ENCODE assay signal across 1 cellular context in the genomic region with DNA sequence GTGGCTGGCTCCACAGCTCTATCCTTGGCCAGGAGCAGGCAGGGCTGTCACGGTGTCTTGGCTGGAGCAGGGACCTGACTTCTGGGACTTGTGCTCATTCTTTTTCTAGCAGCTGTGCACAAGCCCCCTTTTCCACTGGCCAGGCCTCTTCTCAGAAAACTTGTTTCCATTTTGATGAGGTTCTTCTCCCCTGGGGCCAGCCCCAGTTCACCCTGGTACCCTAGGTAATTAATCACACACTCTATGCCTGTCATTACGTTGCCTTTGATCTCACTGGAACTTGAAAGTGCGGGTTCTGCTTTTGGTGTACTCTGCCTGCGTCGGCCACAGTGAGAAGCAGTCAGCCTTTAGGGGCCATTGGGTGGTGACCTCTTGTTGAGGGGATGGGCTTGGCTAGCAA.
A peak's percentile ranks its signal among the peaks of the same experiment; 100 is the strongest.
TF ChIP-seq lines count a peak whose summit lies in the region.

No MANE protein-coding gene starts in this region.

TF ChIP-seq in GM12878, 131 proteins besides CTCF, POLR2A, EP300 and RAD21 (continued from another document and continues in another):
- TF ChIP-seq, protein P1, sequence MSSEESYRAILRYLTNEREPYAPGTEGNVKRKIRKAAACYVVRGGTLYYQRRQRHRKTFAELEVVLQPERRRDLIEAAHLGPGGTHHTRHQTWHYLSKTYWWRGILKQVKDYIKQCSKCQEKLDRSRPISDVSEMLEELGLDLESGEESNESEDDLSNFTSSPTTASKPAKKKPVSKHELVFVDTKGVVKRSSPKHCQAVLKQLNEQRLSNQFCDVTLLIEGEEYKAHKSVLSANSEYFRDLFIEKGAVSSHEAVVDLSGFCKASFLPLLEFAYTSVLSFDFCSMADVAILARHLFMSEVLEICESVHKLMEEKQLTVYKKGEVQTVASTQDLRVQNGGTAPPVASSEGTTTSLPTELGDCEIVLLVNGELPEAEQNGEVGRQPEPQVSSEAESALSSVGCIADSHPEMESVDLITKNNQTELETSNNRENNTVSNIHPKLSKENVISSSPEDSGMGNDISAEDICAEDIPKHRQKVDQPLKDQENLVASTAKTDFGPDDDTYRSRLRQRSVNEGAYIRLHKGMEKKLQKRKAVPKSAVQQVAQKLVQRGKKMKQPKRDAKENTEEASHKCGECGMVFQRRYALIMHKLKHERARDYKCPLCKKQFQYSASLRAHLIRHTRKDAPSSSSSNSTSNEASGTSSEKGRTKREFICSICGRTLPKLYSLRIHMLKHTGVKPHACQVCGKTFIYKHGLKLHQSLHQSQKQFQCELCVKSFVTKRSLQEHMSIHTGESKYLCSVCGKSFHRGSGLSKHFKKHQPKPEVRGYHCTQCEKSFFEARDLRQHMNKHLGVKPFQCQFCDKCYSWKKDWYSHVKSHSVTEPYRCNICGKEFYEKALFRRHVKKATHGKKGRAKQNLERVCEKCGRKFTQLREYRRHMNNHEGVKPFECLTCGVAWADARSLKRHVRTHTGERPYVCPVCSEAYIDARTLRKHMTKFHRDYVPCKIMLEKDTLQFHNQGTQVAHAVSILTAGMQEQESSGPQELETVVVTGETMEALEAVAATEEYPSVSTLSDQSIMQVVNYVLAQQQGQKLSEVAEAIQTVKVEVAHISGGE (CRISPR knock-in tag; IDR thresholded peaks at IDR 0.05) = no peak
- no peak for TF ChIP-seq ZNF274 (IDR thresholded peaks at IDR 0.05; ENCODE audit: insufficient read depth, insufficient read length)
- TF ChIP-seq HDGF (IDR thresholded peaks at IDR 0.05) = no peak
- TF ChIP-seq, protein P2, sequence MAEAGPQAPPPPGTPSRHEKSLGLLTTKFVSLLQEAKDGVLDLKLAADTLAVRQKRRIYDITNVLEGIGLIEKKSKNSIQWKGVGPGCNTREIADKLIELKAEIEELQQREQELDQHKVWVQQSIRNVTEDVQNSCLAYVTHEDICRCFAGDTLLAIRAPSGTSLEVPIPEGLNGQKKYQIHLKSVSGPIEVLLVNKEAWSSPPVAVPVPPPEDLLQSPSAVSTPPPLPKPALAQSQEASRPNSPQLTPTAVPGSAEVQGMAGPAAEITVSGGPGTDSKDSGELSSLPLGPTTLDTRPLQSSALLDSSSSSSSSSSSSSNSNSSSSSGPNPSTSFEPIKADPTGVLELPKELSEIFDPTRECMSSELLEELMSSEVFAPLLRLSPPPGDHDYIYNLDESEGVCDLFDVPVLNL (IDR thresholded peaks at IDR 0.05; ENCODE audit: low read depth, low read length) = no peak
- no peak for TF ChIP-seq SREBF1 (IDR thresholded peaks at IDR 0.05; ENCODE audit: low read length)
- TF ChIP-seq CBFB (IDR thresholded peaks at IDR 0.05; ENCODE audit: low read depth) = no peak
- peak; percentile 89 for TF ChIP-seq BCL11A (IDR thresholded peaks at IDR 0.05; ENCODE audit: low read depth, low read length)
- no peak for TF ChIP-seq EZH2 (IDR thresholded peaks at IDR 0.05; ENCODE audit: borderline replicate concordance, control insufficient read depth, low read depth, low read length)
- TF ChIP-seq, protein P3, sequence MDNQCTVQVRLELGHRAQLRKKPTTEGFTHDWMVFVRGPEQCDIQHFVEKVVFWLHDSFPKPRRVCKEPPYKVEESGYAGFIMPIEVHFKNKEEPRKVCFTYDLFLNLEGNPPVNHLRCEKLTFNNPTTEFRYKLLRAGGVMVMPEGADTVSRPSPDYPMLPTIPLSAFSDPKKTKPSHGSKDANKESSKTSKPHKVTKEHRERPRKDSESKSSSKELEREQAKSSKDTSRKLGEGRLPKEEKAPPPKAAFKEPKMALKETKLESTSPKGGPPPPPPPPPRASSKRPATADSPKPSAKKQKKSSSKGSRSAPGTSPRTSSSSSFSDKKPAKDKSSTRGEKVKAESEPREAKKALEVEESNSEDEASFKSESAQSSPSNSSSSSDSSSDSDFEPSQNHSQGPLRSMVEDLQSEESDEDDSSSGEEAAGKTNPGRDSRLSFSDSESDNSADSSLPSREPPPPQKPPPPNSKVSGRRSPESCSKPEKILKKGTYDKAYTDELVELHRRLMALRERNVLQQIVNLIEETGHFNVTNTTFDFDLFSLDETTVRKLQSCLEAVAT (IDR thresholded peaks at IDR 0.05) = 0 out of 2 replicates have a peak, but pooled peaks have one; percentile 42
- no peak for TF ChIP-seq MEF2A (IDR thresholded peaks at IDR 0.05; ENCODE audit: insufficient read depth, low read depth, low read length)
- no peak for TF ChIP-seq GABPA (IDR thresholded peaks at IDR 0.05; ENCODE audit: low read depth)
- TF ChIP-seq POLR2AphosphoS2 (IDR thresholded peaks at IDR 0.05; ENCODE audit: low read depth, low read length) = no peak
- TF ChIP-seq, protein P4, sequence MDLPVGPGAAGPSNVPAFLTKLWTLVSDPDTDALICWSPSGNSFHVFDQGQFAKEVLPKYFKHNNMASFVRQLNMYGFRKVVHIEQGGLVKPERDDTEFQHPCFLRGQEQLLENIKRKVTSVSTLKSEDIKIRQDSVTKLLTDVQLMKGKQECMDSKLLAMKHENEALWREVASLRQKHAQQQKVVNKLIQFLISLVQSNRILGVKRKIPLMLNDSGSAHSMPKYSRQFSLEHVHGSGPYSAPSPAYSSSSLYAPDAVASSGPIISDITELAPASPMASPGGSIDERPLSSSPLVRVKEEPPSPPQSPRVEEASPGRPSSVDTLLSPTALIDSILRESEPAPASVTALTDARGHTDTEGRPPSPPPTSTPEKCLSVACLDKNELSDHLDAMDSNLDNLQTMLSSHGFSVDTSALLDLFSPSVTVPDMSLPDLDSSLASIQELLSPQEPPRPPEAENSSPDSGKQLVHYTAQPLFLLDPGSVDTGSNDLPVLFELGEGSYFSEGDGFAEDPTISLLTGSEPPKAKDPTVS (IDR thresholded peaks at IDR 0.05; ENCODE audit: low read depth, low read length) = no peak
- TF ChIP-seq POLR2AphosphoS5 (IDR thresholded peaks at IDR 0.05; ENCODE audit: low read length) = no peak
- no peak for TF ChIP-seq SMAD1 (IDR thresholded peaks at IDR 0.05; ENCODE audit: low read depth, partially characterized antibody)
- TF ChIP-seq YY1 (IDR thresholded peaks at IDR 0.05; ENCODE audit: low read depth, low read length) = no peak; the same call in 1 of the 2 replicates
- TF ChIP-seq SREBF2 (IDR thresholded peaks at IDR 0.05; ENCODE audit: low read length) = no peak
- peak; percentile 98 for TF ChIP-seq MEF2B (IDR thresholded peaks at IDR 0.05; ENCODE audit: partially characterized antibody, poor library complexity, severe bottlenecking)
- no peak for TF ChIP-seq FOXK2 (IDR thresholded peaks at IDR 0.05)
- TF ChIP-seq SMARCA5 (IDR thresholded peaks at IDR 0.05) = no peak
- TF ChIP-seq STAT3 (IDR thresholded peaks at IDR 0.05; ENCODE audit: low read depth, low read length) = no peak
- TF ChIP-seq, protein P5, sequence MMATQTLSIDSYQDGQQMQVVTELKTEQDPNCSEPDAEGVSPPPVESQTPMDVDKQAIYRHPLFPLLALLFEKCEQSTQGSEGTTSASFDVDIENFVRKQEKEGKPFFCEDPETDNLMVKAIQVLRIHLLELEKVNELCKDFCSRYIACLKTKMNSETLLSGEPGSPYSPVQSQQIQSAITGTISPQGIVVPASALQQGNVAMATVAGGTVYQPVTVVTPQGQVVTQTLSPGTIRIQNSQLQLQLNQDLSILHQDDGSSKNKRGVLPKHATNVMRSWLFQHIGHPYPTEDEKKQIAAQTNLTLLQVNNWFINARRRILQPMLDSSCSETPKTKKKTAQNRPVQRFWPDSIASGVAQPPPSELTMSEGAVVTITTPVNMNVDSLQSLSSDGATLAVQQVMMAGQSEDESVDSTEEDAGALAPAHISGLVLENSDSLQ (IDR thresholded peaks at IDR 0.05) = peak; percentile 96
- TF ChIP-seq CHD2 (IDR thresholded peaks at IDR 0.05; ENCODE audit: borderline replicate concordance, low read depth, low read length) = peak; percentile 55; the same call in 1 of the 2 replicates
- TF ChIP-seq, protein P6, sequence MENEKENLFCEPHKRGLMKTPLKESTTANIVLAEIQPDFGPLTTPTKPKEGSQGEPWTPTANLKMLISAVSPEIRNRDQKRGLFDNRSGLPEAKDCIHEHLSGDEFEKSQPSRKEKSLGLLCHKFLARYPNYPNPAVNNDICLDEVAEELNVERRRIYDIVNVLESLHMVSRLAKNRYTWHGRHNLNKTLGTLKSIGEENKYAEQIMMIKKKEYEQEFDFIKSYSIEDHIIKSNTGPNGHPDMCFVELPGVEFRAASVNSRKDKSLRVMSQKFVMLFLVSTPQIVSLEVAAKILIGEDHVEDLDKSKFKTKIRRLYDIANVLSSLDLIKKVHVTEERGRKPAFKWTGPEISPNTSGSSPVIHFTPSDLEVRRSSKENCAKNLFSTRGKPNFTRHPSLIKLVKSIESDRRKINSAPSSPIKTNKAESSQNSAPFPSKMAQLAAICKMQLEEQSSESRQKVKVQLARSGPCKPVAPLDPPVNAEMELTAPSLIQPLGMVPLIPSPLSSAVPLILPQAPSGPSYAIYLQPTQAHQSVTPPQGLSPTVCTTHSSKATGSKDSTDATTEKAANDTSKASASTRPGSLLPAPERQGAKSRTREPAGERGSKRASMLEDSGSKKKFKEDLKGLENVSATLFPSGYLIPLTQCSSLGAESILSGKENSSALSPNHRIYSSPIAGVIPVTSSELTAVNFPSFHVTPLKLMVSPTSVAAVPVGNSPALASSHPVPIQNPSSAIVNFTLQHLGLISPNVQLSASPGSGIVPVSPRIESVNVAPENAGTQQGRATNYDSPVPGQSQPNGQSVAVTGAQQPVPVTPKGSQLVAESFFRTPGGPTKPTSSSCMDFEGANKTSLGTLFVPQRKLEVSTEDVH (IDR thresholded peaks at IDR 0.05; ENCODE audit: low read depth, partially characterized antibody) = no peak
- TF ChIP-seq, protein P7, sequence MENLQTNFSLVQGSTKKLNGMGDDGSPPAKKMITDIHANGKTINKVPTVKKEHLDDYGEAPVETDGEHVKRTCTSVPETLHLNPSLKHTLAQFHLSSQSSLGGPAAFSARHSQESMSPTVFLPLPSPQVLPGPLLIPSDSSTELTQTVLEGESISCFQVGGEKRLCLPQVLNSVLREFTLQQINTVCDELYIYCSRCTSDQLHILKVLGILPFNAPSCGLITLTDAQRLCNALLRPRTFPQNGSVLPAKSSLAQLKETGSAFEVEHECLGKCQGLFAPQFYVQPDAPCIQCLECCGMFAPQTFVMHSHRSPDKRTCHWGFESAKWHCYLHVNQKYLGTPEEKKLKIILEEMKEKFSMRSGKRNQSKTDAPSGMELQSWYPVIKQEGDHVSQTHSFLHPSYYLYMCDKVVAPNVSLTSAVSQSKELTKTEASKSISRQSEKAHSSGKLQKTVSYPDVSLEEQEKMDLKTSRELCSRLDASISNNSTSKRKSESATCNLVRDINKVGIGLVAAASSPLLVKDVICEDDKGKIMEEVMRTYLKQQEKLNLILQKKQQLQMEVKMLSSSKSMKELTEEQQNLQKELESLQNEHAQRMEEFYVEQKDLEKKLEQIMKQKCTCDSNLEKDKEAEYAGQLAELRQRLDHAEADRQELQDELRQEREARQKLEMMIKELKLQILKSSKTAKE (IDR thresholded peaks at IDR 0.05; ENCODE audit: low read depth, poor library complexity, severe bottlenecking) = peak; percentile 74
- TF ChIP-seq IRF4 (IDR thresholded peaks at IDR 0.05; ENCODE audit: low read depth, low read length) = no peak
- no peak for TF ChIP-seq RCOR1 (conservative IDR thresholded peaks at IDR 0.05; ENCODE audit: low read depth, low read length)
- TF ChIP-seq CHD4 (IDR thresholded peaks at IDR 0.05) = no peak
- no peak for TF ChIP-seq HCFC1 (IDR thresholded peaks at IDR 0.05; ENCODE audit: low read length)
- TF ChIP-seq, protein P8, sequence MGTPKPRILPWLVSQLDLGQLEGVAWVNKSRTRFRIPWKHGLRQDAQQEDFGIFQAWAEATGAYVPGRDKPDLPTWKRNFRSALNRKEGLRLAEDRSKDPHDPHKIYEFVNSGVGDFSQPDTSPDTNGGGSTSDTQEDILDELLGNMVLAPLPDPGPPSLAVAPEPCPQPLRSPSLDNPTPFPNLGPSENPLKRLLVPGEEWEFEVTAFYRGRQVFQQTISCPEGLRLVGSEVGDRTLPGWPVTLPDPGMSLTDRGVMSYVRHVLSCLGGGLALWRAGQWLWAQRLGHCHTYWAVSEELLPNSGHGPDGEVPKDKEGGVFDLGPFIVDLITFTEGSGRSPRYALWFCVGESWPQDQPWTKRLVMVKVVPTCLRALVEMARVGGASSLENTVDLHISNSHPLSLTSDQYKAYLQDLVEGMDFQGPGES (IDR thresholded peaks at IDR 0.05) = no peak
- no peak for TF ChIP-seq SUPT20H (IDR thresholded peaks at IDR 0.05; ENCODE audit: borderline replicate concordance, control insufficient read depth, low read depth, low read length)
- TF ChIP-seq MXI1 (IDR thresholded peaks at IDR 0.05; ENCODE audit: low read depth, low read length) = no peak
- TF ChIP-seq, protein P9, sequence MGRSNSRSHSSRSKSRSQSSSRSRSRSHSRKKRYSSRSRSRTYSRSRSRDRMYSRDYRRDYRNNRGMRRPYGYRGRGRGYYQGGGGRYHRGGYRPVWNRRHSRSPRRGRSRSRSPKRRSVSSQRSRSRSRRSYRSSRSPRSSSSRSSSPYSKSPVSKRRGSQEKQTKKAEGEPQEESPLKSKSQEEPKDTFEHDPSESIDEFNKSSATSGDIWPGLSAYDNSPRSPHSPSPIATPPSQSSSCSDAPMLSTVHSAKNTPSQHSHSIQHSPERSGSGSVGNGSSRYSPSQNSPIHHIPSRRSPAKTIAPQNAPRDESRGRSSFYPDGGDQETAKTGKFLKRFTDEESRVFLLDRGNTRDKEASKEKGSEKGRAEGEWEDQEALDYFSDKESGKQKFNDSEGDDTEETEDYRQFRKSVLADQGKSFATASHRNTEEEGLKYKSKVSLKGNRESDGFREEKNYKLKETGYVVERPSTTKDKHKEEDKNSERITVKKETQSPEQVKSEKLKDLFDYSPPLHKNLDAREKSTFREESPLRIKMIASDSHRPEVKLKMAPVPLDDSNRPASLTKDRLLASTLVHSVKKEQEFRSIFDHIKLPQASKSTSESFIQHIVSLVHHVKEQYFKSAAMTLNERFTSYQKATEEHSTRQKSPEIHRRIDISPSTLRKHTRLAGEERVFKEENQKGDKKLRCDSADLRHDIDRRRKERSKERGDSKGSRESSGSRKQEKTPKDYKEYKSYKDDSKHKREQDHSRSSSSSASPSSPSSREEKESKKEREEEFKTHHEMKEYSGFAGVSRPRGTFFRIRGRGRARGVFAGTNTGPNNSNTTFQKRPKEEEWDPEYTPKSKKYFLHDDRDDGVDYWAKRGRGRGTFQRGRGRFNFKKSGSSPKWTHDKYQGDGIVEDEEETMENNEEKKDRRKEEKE (IDR thresholded peaks at IDR 0.05) = no peak
- TF ChIP-seq GATAD2B (conservative IDR thresholded peaks at IDR 0.05; ENCODE audit: low read depth) = peak; percentile 79
- no peak for TF ChIP-seq STAT1 (conservative IDR thresholded peaks at IDR 0.05)
- TF ChIP-seq, protein P10, sequence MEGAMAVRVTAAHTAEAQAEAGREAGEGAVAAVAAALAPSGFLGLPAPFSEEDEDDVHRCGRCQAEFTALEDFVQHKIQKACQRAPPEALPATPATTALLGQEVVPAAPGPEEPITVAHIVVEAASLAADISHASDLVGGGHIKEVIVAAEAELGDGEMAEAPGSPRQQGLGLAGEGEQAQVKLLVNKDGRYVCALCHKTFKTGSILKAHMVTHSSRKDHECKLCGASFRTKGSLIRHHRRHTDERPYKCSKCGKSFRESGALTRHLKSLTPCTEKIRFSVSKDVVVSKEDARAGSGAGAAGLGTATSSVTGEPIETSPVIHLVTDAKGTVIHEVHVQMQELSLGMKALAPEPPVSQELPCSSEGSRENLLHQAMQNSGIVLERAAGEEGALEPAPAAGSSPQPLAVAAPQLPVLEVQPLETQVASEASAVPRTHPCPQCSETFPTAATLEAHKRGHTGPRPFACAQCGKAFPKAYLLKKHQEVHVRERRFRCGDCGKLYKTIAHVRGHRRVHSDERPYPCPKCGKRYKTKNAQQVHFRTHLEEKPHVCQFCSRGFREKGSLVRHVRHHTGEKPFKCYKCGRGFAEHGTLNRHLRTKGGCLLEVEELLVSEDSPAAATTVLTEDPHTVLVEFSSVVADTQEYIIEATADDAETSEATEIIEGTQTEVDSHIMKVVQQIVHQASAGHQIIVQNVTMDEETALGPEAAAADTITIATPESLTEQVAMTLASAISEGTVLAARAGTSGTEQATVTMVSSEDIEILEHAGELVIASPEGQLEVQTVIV (IDR thresholded peaks at IDR 0.05; ENCODE audit: borderline replicate concordance, partially characterized antibody) = no peak
- TF ChIP-seq BACH1 (IDR thresholded peaks at IDR 0.05; ENCODE audit: borderline replicate concordance) = no peak
- no peak for TF ChIP-seq JUND (IDR thresholded peaks at IDR 0.05; ENCODE audit: low read depth, low read length)
